Comparison of ENCODE assay signal across 16 cellular contexts in genomic region chr9:15298362-15298761, GRCh38. TPM values are rescaled to one million over a fixed set of nuclear protein-coding genes. Genes with fewer than 3 reads are reported as not detected.
DNase-seq lines count a peak whose midpoint lies in the region; ATAC-seq and TF ChIP-seq lines count a peak whose summit lies in the region.
"Had no signal": no experiment of that assay in that cellular context is flagged by ENCODE, and none has a peak within 500 bp of the region (broad histone marks: within the 10 kb centered on the region; RNA-seq: fewer than 3 reads in every experiment).

No MANE protein-coding gene starts in this region.

- POLR2A ChIA-PET in activated B cell treated with CpG ODN at 0.5 μM for 24 hours (lab: Charles Lee): no interaction called here

- peaks cover 80% of the 10 kb centered on the region for H3K4me1 Mint-ChIP-seq in activated naive CD4-positive, alpha-beta T cell treated with anti-CD3 and anti-CD28 coated beads for 36 hours (ENCODE audit: low read depth)
- H3K4me1 Mint-ChIP-seq in activated B cell treated with CpG ODN at 0.5 μM for 24 hours: peaks cover 53% of the 10 kb centered on the region
- H3K4me1 Mint-ChIP-seq in effector memory CD8-positive, alpha-beta T cell (ENCODE audit: low read depth in 2 of 2): peaks cover 58 to 65% of the 10 kb centered on the region in 2 donors

- CTCF ChIA-PET in activated naive CD4-positive, alpha-beta T cell treated with anti-CD3 and anti-CD28 coated beads for 36 hours (lab: Charles Lee): no interaction called here
- CTCF ChIA-PET in activated B cell treated with CpG ODN at 0.5 μM for 24 hours (lab: Charles Lee): no interaction called here

- H3K4me3 Mint-ChIP-seq in activated naive CD4-positive, alpha-beta T cell treated with anti-CD3 and anti-CD28 coated beads for 36 hours: peak overlapping the region; percentile 66
- no peak overlapping the region for H3K4me3 Mint-ChIP-seq in activated B cell treated with CpG ODN at 0.5 μM for 24 hours
- peak overlapping the region; percentile 73 to 83 for H3K4me3 Mint-ChIP-seq in effector memory CD8-positive, alpha-beta T cell
- H3K4me3 Mint-ChIP-seq: dendritic cell treated with granulocyte-macrophage colony-stimulating factor and Interleukin-4, amounts not matched to agents 40 ng/mL and 50 ng/mL, for 4 days had no signal

- no peak overlapping the region for H3K4me3 ChIP-seq in tibial artery
- H3K4me3 ChIP-seq: uterus had no signal

- H3K4me1 ChIP-seq in tibial artery: peaks cover 0 to 42% (median 21%) of the 10 kb centered on the region in 4 donors

- no peaks in the 10 kb centered on the region for H3K27me3 Mint-ChIP-seq in activated naive CD4-positive, alpha-beta T cell treated with anti-CD3 and anti-CD28 coated beads for 36 hours (ENCODE audit: low read depth)
- no peaks in the 10 kb centered on the region for H3K27me3 Mint-ChIP-seq in activated B cell treated with CpG ODN at 0.5 μM for 24 hours
- H3K27me3 Mint-ChIP-seq in effector memory CD8-positive, alpha-beta T cell: no peaks in the 10 kb centered on the region
- H3K27me3 Mint-ChIP-seq: dendritic cell treated with granulocyte-macrophage colony-stimulating factor and Interleukin-4, amounts not matched to agents 40 ng/mL and 50 ng/mL, for 4 days had no signal

- no peak for ATAC-seq in activated B cell treated with CpG ODN at 0.5 μM for 24 hours (ENCODE audit: low read depth)
- no peak for ATAC-seq in effector memory CD8-positive, alpha-beta T cell (replicated peaks)
- ATAC-seq in HG03439 (IDR thresholded peaks at IDR 0.05; ENCODE audit: unreplicated experiment): no peak
- ATAC-seq in GM18502 (IDR thresholded peaks at IDR 0.05; ENCODE audit: poor library complexity, unreplicated experiment): no peak
- ATAC-seq: sciatic nerve had no signal

- H3K9me3 Mint-ChIP-seq in activated naive CD4-positive, alpha-beta T cell treated with anti-CD3 and anti-CD28 coated beads for 36 hours: peaks cover 13% of the 10 kb centered on the region
- H3K9me3 Mint-ChIP-seq in activated B cell treated with CpG ODN at 0.5 μM for 24 hours: peaks cover 3% of the 10 kb centered on the region
- no peaks in the 10 kb centered on the region for H3K9me3 Mint-ChIP-seq in effector memory CD8-positive, alpha-beta T cell
- H3K9me3 Mint-ChIP-seq: dendritic cell treated with granulocyte-macrophage colony-stimulating factor and Interleukin-4, amounts not matched to agents 40 ng/mL and 50 ng/mL, for 4 days had no signal

- no peaks in the 10 kb centered on the region for H3K36me3 ChIP-seq in tibial artery
- H3K36me3 ChIP-seq: neutrophil, uterus had no signal

- H3K36me3 Mint-ChIP-seq in activated naive CD4-positive, alpha-beta T cell treated with anti-CD3 and anti-CD28 coated beads for 36 hours (ENCODE audit: low read depth): peaks cover 29% of the 10 kb centered on the region
- peaks cover 4% of the 10 kb centered on the region for H3K36me3 Mint-ChIP-seq in activated B cell treated with CpG ODN at 0.5 μM for 24 hours (ENCODE audit: low read depth)
- H3K36me3 Mint-ChIP-seq in effector memory CD8-positive, alpha-beta T cell (ENCODE audit: insufficient read depth): peaks cover 16% of the 10 kb centered on the region

- no peaks in the 10 kb centered on the region for H3K27me3 ChIP-seq in tibial artery
- H3K27me3 ChIP-seq: neutrophil, uterus had no signal

- H3K27ac Mint-ChIP-seq in activated naive CD4-positive, alpha-beta T cell treated with anti-CD3 and anti-CD28 coated beads for 36 hours: peak overlapping the region; percentile 95
- peak overlapping the region; percentile 81 for H3K27ac Mint-ChIP-seq in activated B cell treated with CpG ODN at 0.5 μM for 24 hours
- H3K27ac Mint-ChIP-seq in effector memory CD8-positive, alpha-beta T cell: peak overlapping the region; percentile 92 to 97
- H3K27ac Mint-ChIP-seq: dendritic cell treated with granulocyte-macrophage colony-stimulating factor and Interleukin-4, amounts not matched to agents 40 ng/mL and 50 ng/mL, for 4 days had no signal

- peak overlapping the region; percentile 82 to 85 for H3K27ac ChIP-seq in tibial artery
- H3K27ac ChIP-seq: neutrophil had no signal

- H3K9me3 ChIP-seq in tibial artery: no peaks in the 10 kb centered on the region
- H3K9me3 ChIP-seq: neutrophil, uterus had no signal

- intact Hi-C loops in activated naive CD4-positive, alpha-beta T cell treated with anti-CD3 and anti-CD28 coated beads for 36 hours (cut with micrococcal nuclease): loop anchor here (2.0 to 10.0 kb wide), 5 partner anchors 234 to 974 kb away; partner anchors contain the start of genes CCDC171 and ZDHHC21
- intact Hi-C loops in activated B cell treated with CpG ODN at 0.5 μM for 24 hours (cut with micrococcal nuclease) (no loop called here), tibial artery (cut with DNase I; ENCODE audit: low total_unique reads) (no loop called here)

- no peak for DNase-seq in activated naive CD4-positive, alpha-beta T cell treated with anti-CD3 and anti-CD28 coated beads for 36 hours
- no peak for DNase-seq in activated naive CD4-positive, alpha-beta T cell treated with anti-CD3 and anti-CD28 coated beads, Interleukin-2, amount 50 U/mL, for 16 hours
- DNase-seq in activated B cell treated with CpG ODN at 0.5 μM for 24 hours (no peak), tibial artery (no peak), dedifferentiated amniotic fluid mesenchymal stem cell (ENCODE audit: extremely low spot score) (no peak)
- no peak for DNase-seq in effector memory CD8-positive, alpha-beta T cell
- DNase-seq: head of caudate nucleus; NCI-H1048; NCI-H748 treated with DMSO at 0.1 percent for 48 hours; stimulated activated CD4-positive, alpha-beta T cell treated with anti-CD3 and anti-CD28 coated beads, Interleukin-4, amount 100 ng/mL, for 4 hours; uterus had no signal

- TF ChIP-seq CTCF in activated B cell treated with CpG ODN at 0.5 μM for 24 hours (IDR thresholded peaks at IDR 0.05) (no peak), tibial artery (IDR thresholded peaks at IDR 0.05) (no peak)

RNA-seq across cellular contexts. Expression of gene TTC39B, which starts 8.7 kb away (rescaled TPM):
- total RNA-seq in activated naive CD4-positive, alpha-beta T cell treated with anti-CD3 and anti-CD28 coated beads for 36 hours: 10 to 100 TPM; 43.9 to 46.4 TPM
- 3.2 and 6.6 TPM in 2 replicates for total RNA-seq in activated B cell treated with CpG ODN at 0.5 μM for 24 hours
